8 cellular contexts compared by ENCODE assay signal in genomic region chr5:33850100-33850594, GRCh38. TPM values are rescaled to one million over a fixed set of nuclear protein-coding genes. Genes with fewer than 3 reads are reported as not detected.
A peak's percentile ranks its signal among the peaks of the same experiment; 100 is the strongest.
DNase-seq lines count a peak whose midpoint lies in the region; ATAC-seq and TF ChIP-seq lines count a peak whose summit lies in the region.

No MANE protein-coding gene starts in this region.

- H3K4me2 ChIP-seq in neural progenitor cell: peak overlapping the region; percentile 22

- H3K27ac Mint-ChIP-seq in neural progenitor cell: peak overlapping the region; percentile 17
- H3K27ac Mint-ChIP-seq in endothelial cell (ENCODE audit: unreplicated experiment): no peak overlapping the region

- H2AFZ ChIP-seq in neural progenitor cell (replicated peaks): no peak overlapping the region

- peak; percentile 93 for ATAC-seq in GM21576 (IDR thresholded peaks at IDR 0.05; ENCODE audit: unreplicated experiment)

- H3K9me3 ChIP-seq in HUES6 (ENCODE audit: control insufficient read depth, insufficient read depth, low read depth, low read length) (peaks cover 1% of the 10 kb centered on the region; the same call in 1 of the 2 replicates), neural progenitor cell (ENCODE audit: low read depth) (no peaks in the 10 kb centered on the region)

- peaks cover 41% of the 10 kb centered on the region for H3K79me2 ChIP-seq in neural progenitor cell (ENCODE audit: low read depth)

- peak overlapping the region; percentile 51 for H3K27ac ChIP-seq in HUES6 (ENCODE audit: low read depth, low read length)
- peak overlapping the region; percentile 44 for H3K27ac ChIP-seq in neural progenitor cell

- H3K9ac ChIP-seq in HUES6 (ENCODE audit: low read length): no peak overlapping the region
- H3K9ac ChIP-seq in neural progenitor cell: no peak overlapping the region

- H4K20me1 ChIP-seq in neural progenitor cell (ENCODE audit: low read depth): no peaks in the 10 kb centered on the region

- TF ChIP-seq CTCF in GM12872 (IDR thresholded peaks at IDR 0.05; ENCODE audit: insufficient read depth, low read depth, low read length) (peak; percentile 16; the same call in 1 of the 3 replicates), neural progenitor cell (IDR thresholded peaks at IDR 0.05) (no peak), endothelial cell (IDR thresholded peaks at IDR 0.05; ENCODE audit: unreplicated experiment) (no peak)

- H3K4me3 Mint-ChIP-seq in neural progenitor cell: no peak overlapping the region
- no peak overlapping the region for H3K4me3 Mint-ChIP-seq in endothelial cell (ENCODE audit: unreplicated experiment)

- no peak overlapping the region for H3K4me3 ChIP-seq in HUES6 (ENCODE audit: low read depth, low read length)
- no peak overlapping the region for H3K4me3 ChIP-seq in neural progenitor cell

- peaks cover 28% of the 10 kb centered on the region for H3F3A ChIP-seq in neural progenitor cell (ENCODE audit: low read depth)

- H3K9me3 Mint-ChIP-seq in neural progenitor cell (peaks cover 6% of the 10 kb centered on the region), endothelial cell (ENCODE audit: unreplicated experiment) (no peaks in the 10 kb centered on the region)

- H3K4me1 ChIP-seq in HUES6 (ENCODE audit: control insufficient read depth, insufficient read depth, low read length): peaks cover 46% of the 10 kb centered on the region
- peaks cover 46% of the 10 kb centered on the region for H3K4me1 ChIP-seq in neural progenitor cell

- H3K27me3 Mint-ChIP-seq in neural progenitor cell (ENCODE audit: insufficient read depth, low read depth): peaks cover 2% of the 10 kb centered on the region
- no peaks in the 10 kb centered on the region for H3K27me3 Mint-ChIP-seq in endothelial cell (ENCODE audit: unreplicated experiment)

- H3K36me3 Mint-ChIP-seq in neural progenitor cell (peaks cover 5% of the 10 kb centered on the region), endothelial cell (ENCODE audit: low read depth, unreplicated experiment) (no peaks in the 10 kb centered on the region)

- H3K4me1 Mint-ChIP-seq in neural progenitor cell: peaks cover 42% of the 10 kb centered on the region
- peaks cover 12% of the 10 kb centered on the region for H3K4me1 Mint-ChIP-seq in endothelial cell (ENCODE audit: unreplicated experiment)

- DNase-seq in activated effector memory CD4-positive, alpha-beta T cell treated with anti-CD3 and anti-CD28 coated beads, Interleukin-2, amount 50 U/mL, for 16 hours: peak; percentile 73
- peak; percentile 52 for DNase-seq in neural progenitor cell (ENCODE audit: low spot score)
- no peak for DNase-seq in SIG-M5 (lab: John Stamatoyannopoulos, UW)
- no peak for DNase-seq in NCI-H1694 (lab: John Stamatoyannopoulos, UW)
- no peak for DNase-seq in endothelial cell (ENCODE audit: low spot score)

- no peaks in the 10 kb centered on the region for H3K27me3 ChIP-seq in HUES6 (ENCODE audit: control insufficient read depth, insufficient read depth, low read length)
- H3K27me3 ChIP-seq in neural progenitor cell: no peaks in the 10 kb centered on the region

- H3K36me3 ChIP-seq in HUES6 (ENCODE audit: control insufficient read depth, insufficient read depth, low read length) (no peaks in the 10 kb centered on the region), neural progenitor cell (no peaks in the 10 kb centered on the region)

RNA-seq across cellular contexts. Expression of gene ADAMTS12, which starts 41.6 kb away (rescaled TPM):
- total RNA-seq in neural progenitor cell (ENCODE audit: low replicate concordance) (15.6 and 16.7 TPM in 2 replicates), endothelial cell (ENCODE audit: unreplicated experiment) (9.8 TPM)

Comparison
In these comparisons a context has a peak if more than half of its experiments do, and no peak if none do; other contexts are left out.
1. DNase-seq: peak in activated effector memory CD4-positive, alpha-beta T cell treated with anti-CD3 and anti-CD28 coated beads, Interleukin-2, amount 50 U/mL, for 16 hours (single experiment) and neural progenitor cell (single experiment); none in SIG-M5 (single experiment), NCI-H1694 (single experiment) and endothelial cell (single experiment).